ENCODE assay signal across 9 cellular contexts in the genomic region with DNA sequence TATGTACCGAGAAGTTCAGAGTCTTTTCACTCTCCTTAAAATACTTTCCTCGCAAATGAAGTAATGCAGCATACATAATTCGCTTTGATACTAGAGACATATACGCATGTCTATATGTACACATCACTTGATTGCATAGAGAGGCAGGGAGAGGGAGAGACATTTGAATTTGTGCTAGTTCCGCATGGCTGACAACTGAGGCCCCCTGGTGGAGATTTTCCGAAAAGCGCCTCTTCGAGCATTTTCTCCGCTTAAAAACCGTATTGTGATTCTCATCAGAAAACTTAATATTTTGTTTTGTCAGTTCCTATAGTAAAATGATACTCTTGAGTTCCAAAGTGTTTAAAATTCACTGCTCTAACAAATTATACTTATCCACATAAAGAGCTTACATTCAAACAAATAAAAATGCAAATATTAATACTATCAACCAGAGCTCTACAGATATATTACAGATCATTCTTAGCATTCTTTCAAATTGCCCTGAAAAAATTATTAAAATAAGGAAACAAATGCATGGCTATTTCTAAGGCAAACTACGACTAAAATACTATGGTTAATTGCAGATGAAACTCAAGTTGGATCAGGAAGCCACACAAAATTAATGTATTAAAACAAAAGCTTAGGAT. TPM values are rescaled to one million over a fixed set of nuclear protein-coding genes. Genes with fewer than 3 reads are reported as not detected.
A peak's percentile ranks its signal among the peaks of the same experiment; 100 is the strongest.
DNase-seq lines count a peak whose midpoint lies in the region; ATAC-seq and TF ChIP-seq lines count a peak whose summit lies in the region.
"Had no signal": no experiment of that assay in that cellular context is flagged by ENCODE, and none has a peak within 500 bp of the region (broad histone marks: within the 10 kb centered on the region; RNA-seq: fewer than 3 reads in every experiment).

No MANE protein-coding gene starts in this region.

- no peak overlapping the region for H3K27ac Mint-ChIP-seq in neural progenitor cell

- 12% methylated on average over 11 of the region's 11 CpGs for WGBS in GM23248 (ENCODE audit: low coverage in 1 of 2, low lambda C conversion rate in 2 of 2, missing lambda C conversion rate in 2 of 2), 2 experiments
- 9 to 13% methylated on average over 11 of the region's 11 CpGs for WGBS in esophagus squamous epithelium, 2 donors
- 6% methylated on average over 9 to 11 of the region's 11 CpGs for WGBS in transverse colon (ENCODE audit: low coverage in 1 of 2), 2 donors

- no peak overlapping the region for H3K4me3 Mint-ChIP-seq in neural progenitor cell

- in situ Hi-C loops in ACHN (cut with HindIII; ENCODE audit: low pct_ligation_motif_present, low pct_unique_long_range_greater_than_20kb, low sequenced_read_pairs) (no loop called here), GM23248 (cut with MboI) (no loop called here), transverse colon (cut with MboI; ENCODE audit: low pct_ligation_motif_present in 1 of 4, low pct_unique_long_range_greater_than_20kb in 1 of 4, low sequenced_read_pairs in 3 of 4) (loop anchor here in 1 of 4 donors (25.0 kb wide), 1 partner anchor 1163 kb away; no protein-coding TSS in a partner anchor)

- no peaks in the 10 kb centered on the region for H3K36me3 ChIP-seq in GM23248 (ENCODE audit: low read depth)
- no peaks in the 10 kb centered on the region for H3K36me3 ChIP-seq in OCI-LY1 (ENCODE audit: insufficient read depth, low read length)
- no peaks in the 10 kb centered on the region for H3K36me3 ChIP-seq in esophagus squamous epithelium
- no peaks in the 10 kb centered on the region for H3K36me3 ChIP-seq in neural progenitor cell
- no peaks in the 10 kb centered on the region for H3K36me3 ChIP-seq in transverse colon

- H3K9me3 Mint-ChIP-seq in neural progenitor cell = no peaks in the 10 kb centered on the region

- H3F3A ChIP-seq in GM23248 (ENCODE audit: insufficient read depth) = no peaks in the 10 kb centered on the region
- H3F3A ChIP-seq in OCI-LY1 (ENCODE audit: insufficient read depth, low read length) = no peaks in the 10 kb centered on the region
- peaks cover 21% of the 10 kb centered on the region for H3F3A ChIP-seq in neural progenitor cell (ENCODE audit: low read depth)

- no peaks in the 10 kb centered on the region for H3K9me3 ChIP-seq in GM23248 (ENCODE audit: low read depth)
- no peaks in the 10 kb centered on the region for H3K9me3 ChIP-seq in OCI-LY1 (ENCODE audit: low read length)
- H3K9me3 ChIP-seq in esophagus squamous epithelium = no peaks in the 10 kb centered on the region
- no peaks in the 10 kb centered on the region for H3K9me3 ChIP-seq in neural progenitor cell (ENCODE audit: low read depth)
- H3K9me3 ChIP-seq in transverse colon = no peaks in the 10 kb centered on the region

- H3K4me2 ChIP-seq in GM23248 (ENCODE audit: unreplicated experiment) = no peak overlapping the region
- H3K4me2 ChIP-seq in OCI-LY1 (ENCODE audit: low read length) = peak overlapping the region; percentile 18; the same call in 1 of the 2 replicates
- peak overlapping the region; percentile 43 for H3K4me2 ChIP-seq in neural progenitor cell

- intact Hi-C loops in esophagus squamous epithelium (cut with DNase I) (loop anchor here (5.0 kb wide), 1 partner anchor 1153 kb away; no protein-coding TSS in a partner anchor), transverse colon (cut with DNase I; ENCODE audit: low total_unique reads) (loop anchor here (10.0 kb wide), 1 partner anchor 1155 kb away; no protein-coding TSS in a partner anchor)

- no peaks in the 10 kb centered on the region for H3K4me1 ChIP-seq in GM23248 (ENCODE audit: insufficient read depth)
- H3K4me1 ChIP-seq in OCI-LY1 (ENCODE audit: insufficient read depth, low read length, severe bottlenecking) = no peaks in the 10 kb centered on the region
- H3K4me1 ChIP-seq in esophagus squamous epithelium = peaks cover 0 to 6% (median 0%) of the 10 kb centered on the region in 3 donors
- H3K4me1 ChIP-seq in neural progenitor cell = peaks cover 34% of the 10 kb centered on the region
- peaks cover 0 to 8% (median 0%) of the 10 kb centered on the region in 4 donors for H3K4me1 ChIP-seq in transverse colon

- H3K9ac ChIP-seq in GM23248 (no peak overlapping the region), OCI-LY1 (ENCODE audit: low read length) (no peak overlapping the region), neural progenitor cell (no peak overlapping the region)

- no peaks in the 10 kb centered on the region for H3K36me3 Mint-ChIP-seq in neural progenitor cell

- no peaks in the 10 kb centered on the region for H3K9me2 ChIP-seq in GM23248 (ENCODE audit: insufficient read depth)
- H3K9me2 ChIP-seq in OCI-LY1 (ENCODE audit: low read depth, low read length) = no peaks in the 10 kb centered on the region

- TF ChIP-seq CTCF in OCI-LY1 (IDR thresholded peaks at IDR 0.05; ENCODE audit: low read length) = peak; percentile 86
- peak; percentile 62 to 88 (median 76) for TF ChIP-seq CTCF in esophagus squamous epithelium (IDR thresholded peaks at IDR 0.05)
- peak; percentile 89 for TF ChIP-seq CTCF in neural progenitor cell (IDR thresholded peaks at IDR 0.05)
- peak; percentile 67 to 88 (median 87) for TF ChIP-seq CTCF in transverse colon (IDR thresholded peaks at IDR 0.05)

- H2AFZ ChIP-seq in GM23248 (0 out of 2 replicates have a peak overlapping the region, but pooled peaks have one; percentile 16), OCI-LY1 (ENCODE audit: low read length) (no peak overlapping the region), neural progenitor cell (replicated peaks) (peak overlapping the region; percentile 60)

- H3K4me1 Mint-ChIP-seq in neural progenitor cell = peaks cover 49% of the 10 kb centered on the region

- H3K27ac ChIP-seq in GM23248 = no peak overlapping the region
- H3K27ac ChIP-seq in OCI-LY1 (ENCODE audit: low read depth, low read length, poor library complexity, severe bottlenecking) = no peak overlapping the region
- H3K27ac ChIP-seq in esophagus squamous epithelium = no peak overlapping the region
- no peak overlapping the region for H3K27ac ChIP-seq in neural progenitor cell
- no peak overlapping the region for H3K27ac ChIP-seq in transverse colon
- H3K27ac ChIP-seq: skin epidermis had no signal

- no peaks in the 10 kb centered on the region for H3K27me3 ChIP-seq in GM23248 (replicated peaks; ENCODE audit: insufficient read depth)
- no peaks in the 10 kb centered on the region for H3K27me3 ChIP-seq in OCI-LY1 (ENCODE audit: insufficient read depth, low read length)
- H3K27me3 ChIP-seq in esophagus squamous epithelium = no peaks in the 10 kb centered on the region
- no peaks in the 10 kb centered on the region for H3K27me3 ChIP-seq in neural progenitor cell
- H3K27me3 ChIP-seq in transverse colon = no peaks in the 10 kb centered on the region

- H3K27me3 Mint-ChIP-seq in neural progenitor cell (ENCODE audit: insufficient read depth, low read depth) = peaks cover 21% of the 10 kb centered on the region

- H3K4me3 ChIP-seq in GM23248 (no peak overlapping the region), OCI-LY1 (ENCODE audit: low read depth, low read length, poor library complexity, severe bottlenecking) (no peak overlapping the region), esophagus squamous epithelium (no peak overlapping the region), neural progenitor cell (no peak overlapping the region), transverse colon (no peak overlapping the region)
- H3K4me3 ChIP-seq: skin epidermis had no signal

- DNase-seq in ACHN = peak; percentile 46
- peak; percentile 61 for DNase-seq in GM23248
- peak; percentile 68 for DNase-seq in activated T-cell treated with anti-CD3 and anti-CD28 coated beads for 4 hours
- no peak for DNase-seq in esophagus squamous epithelium (lab: John Stamatoyannopoulos, UW)
- DNase-seq in neural progenitor cell (ENCODE audit: low spot score) = peak; percentile 68
- DNase-seq in transverse colon = peak; percentile 70

- no peaks in the 10 kb centered on the region for H4K20me1 ChIP-seq in GM23248 (ENCODE audit: insufficient read depth)
- H4K20me1 ChIP-seq in OCI-LY1 (ENCODE audit: insufficient read depth, low read length) = no peaks in the 10 kb centered on the region
- H4K20me1 ChIP-seq in neural progenitor cell (ENCODE audit: low read depth) = no peaks in the 10 kb centered on the region

- TF ChIP-seq POLR2A in esophagus squamous epithelium (IDR thresholded peaks at IDR 0.05) (no peak), transverse colon (IDR thresholded peaks at IDR 0.05) (no peak)

- no peak for ATAC-seq in GM21576 (IDR thresholded peaks at IDR 0.05; ENCODE audit: unreplicated experiment)

- no peaks in the 10 kb centered on the region for H3K79me2 ChIP-seq in GM23248 (ENCODE audit: insufficient read depth)
- no peaks in the 10 kb centered on the region for H3K79me2 ChIP-seq in OCI-LY1 (ENCODE audit: insufficient read depth, low read length)
- H3K79me2 ChIP-seq in neural progenitor cell (ENCODE audit: low read depth) = no peaks in the 10 kb centered on the region

- TF ChIP-seq EP300 in transverse colon (IDR thresholded peaks at IDR 0.05; ENCODE audit: low read depth) = no peak

RNA-seq across cellular contexts. Expression of a gene that starts 0.6 kb away (rescaled TPM):
- total RNA-seq in GM23248 (2014; rRNA removed; shearing (Covaris generic)) = 0.43 and 0.51 TPM in 2 replicates
- 0.20 and 0.24 TPM in 2 replicates for polyA plus RNA-seq in GM23248 (2016; fragmentation: Nextera tagmentation; extraction: Ambion mirVana)
- total RNA-seq in esophagus squamous epithelium = 1 to 10 TPM in 2 of 4 donors, under 1 TPM in 2; 0.49 to 1.9 (median 1.0) TPM
- 0.25 TPM in 1 of 2 replicates, not detected in the other for total RNA-seq in neural progenitor cell (ENCODE audit: low replicate concordance)
- under 1 TPM; 0.41 to 0.79 (median 0.67) TPM for total RNA-seq in transverse colon

RNA-seq across cellular contexts. Expression of a gene that starts 15.1 kb away (rescaled TPM):
- 63.1 and 64.9 TPM in 2 replicates for total RNA-seq in GM23248 (2014; rRNA removed; shearing (Covaris generic))
- 16.8 and 17.0 TPM in 2 replicates for polyA plus RNA-seq in GM23248 (2016; fragmentation: Nextera tagmentation; extraction: Ambion mirVana)
- total RNA-seq in esophagus squamous epithelium (10 to 100 TPM; 66.0 to 75.6 (median 69.9) TPM), neural progenitor cell (ENCODE audit: low replicate concordance) (25.3 and 34.5 TPM in 2 replicates), transverse colon (100 to 1,000 TPM in 1 of 4 donors, 10 to 100 TPM in 3; 58.3 to 105 (median 65.8) TPM)
